In genomic region chr3:6264036-6264435, GRCh38 we compare ENCODE assay signal across 33 cellular contexts.
"Had no signal": no experiment of that assay in that cellular context is flagged by ENCODE, and none has a peak within 500 bp of the region (broad histone marks: within the 10 kb centered on the region; RNA-seq: fewer than 3 reads in every experiment).

No MANE protein-coding gene starts in this region.

- H3K9me3 ChIP-seq: adrenal gland, body of pancreas, breast epithelium had no signal

- DNase-seq: activated B cell treated with CpG ODN at 0.5 μM for 24 hours; activated CD4-positive, alpha-beta memory T cell treated with anti-CD3 and anti-CD28 coated beads for 36 hours; activated CD4-positive, alpha-beta T cell treated with anti-CD3 and anti-CD28 coated beads for 4 hours; activated CD4-positive, alpha-beta T cell treated with anti-CD3 and anti-CD28 coated beads, Interleukin-2, amount 10 ng/mL, durations not matched to agents 24 days and 14 days; activated CD4-positive, alpha-beta T cell treated with anti-CD3 and anti-CD28 coated beads, Interleukin-2, amount 50 U/mL, for 1 hour; activated CD4-positive, alpha-beta T cell treated with anti-CD3 and anti-CD28 coated beads, Interleukin-2, amount 50 U/mL, for 4 hours; activated CD4-positive, CD25-positive, alpha-beta regulatory T cell treated with anti-CD3 and anti-CD28 coated beads, Interleukin-2, amount 50 U/mL, for 72 hours; activated CD8-positive, alpha-beta memory T cell treated with anti-CD3 and anti-CD28 coated beads, Interleukin-2, amount 50 U/mL, for 4 hours; activated CD8-positive, alpha-beta T cell treated with anti-CD3 and anti-CD28 coated beads for 36 hours; activated effector memory CD4-positive, alpha-beta T cell treated with anti-CD3 and anti-CD28 coated beads, Interleukin-2, amount 50 U/mL, for 16 hours; activated gamma-delta T cell treated with Interleukin-2 at 50 U/mL for 16 hours; activated naive CD4-positive, alpha-beta T cell; activated naive CD4-positive, alpha-beta T cell treated with anti-CD3 and anti-CD28 coated beads for 36 hours; activated naive CD4-positive, alpha-beta T cell treated with anti-CD3 and anti-CD28 coated beads, Interleukin-2, amount 50 U/mL, for 16 hours; activated naive CD8-positive, alpha-beta T cell treated with anti-CD3 and anti-CD28 coated beads for 36 hours; activated T-cell treated with anti-CD3 and anti-CD28 coated beads for 4 hours; activated T-cell treated with anti-CD3 and anti-CD28 coated beads, Interleukin-2, amount 50 U/mL, for 1 hour; activated T-cell treated with anti-CD3 and anti-CD28 coated beads, Interleukin-2, amount 50 U/mL, for 4 hours; activated T-cell treated with anti-CD3 and anti-CD28 coated beads, Interleukin-2, amount 50 U/mL, for 72 hours; adrenal gland; amniotic stem cell; aorta; body of pancreas; brain microvascular endothelial cell; central memory CD4-positive, alpha-beta T cell; T-helper 2 cell; T-helper 9 cell had no signal

- H3K4me1 ChIP-seq: adrenal gland, breast epithelium had no signal

- FAIRE-seq: astrocyte, TTC549 had no signal

- H3K27me3 ChIP-seq: adrenal gland, body of pancreas, brain microvascular endothelial cell, breast epithelium had no signal

- H3K27ac ChIP-seq: adrenal gland, brain microvascular endothelial cell, breast epithelium, VCaP had no signal

- H3K4me3 ChIP-seq: adrenal gland, body of pancreas, breast epithelium had no signal

- H3K36me3 ChIP-seq: adrenal gland, brain microvascular endothelial cell, breast epithelium had no signal

- ATAC-seq: activated CD8-positive, alpha-beta T cell treated with anti-CD3 and anti-CD28 coated beads for 36 hours; activated naive CD4-positive, alpha-beta T cell treated with anti-CD3 and anti-CD28 coated beads, Interleukin-2, amount 50 U/mL, for 72 hours; activated T-cell treated with anti-CD3 and anti-CD28 coated beads, Interleukin-2, amount 50 U/mL, for 4 hours; activated T-cell treated with anti-CD3 and anti-CD28 coated beads, Interleukin-2, amount 50 U/mL, for 72 hours; activated T-helper 17 cell treated with anti-CD3 and anti-CD28 coated beads, Interleukin-2, amount 50 U/mL, for 72 hours; body of pancreas had no signal
